9 cellular contexts compared by ENCODE assay signal in genomic region chr19:48619692-48620565, GRCh38. TPM values are rescaled to one million over a fixed set of nuclear protein-coding genes. Genes with fewer than 3 reads are reported as not detected.
DNase-seq lines count a peak whose midpoint lies in the region; ATAC-seq and TF ChIP-seq lines count a peak whose summit lies in the region.
"Had no signal": no experiment of that assay in that cellular context is flagged by ENCODE, and none has a peak within 500 bp of the region (broad histone marks: within the 10 kb centered on the region; RNA-seq: fewer than 3 reads in every experiment).

No MANE protein-coding gene starts in this region.

- H3K4me3 ChIP-seq in kidney epithelial cell (ENCODE audit: low read depth, low read length): peak overlapping the region; percentile 90
- peak overlapping the region; percentile 87 for H3K4me3 ChIP-seq in thymus (ENCODE audit: low read length)

- peak; percentile 64 for DNase-seq in activated CD4-positive, alpha-beta T cell treated with anti-CD3 and anti-CD28 coated beads, Interleukin-2, amount 10 ng/mL, durations not matched to agents 24 days and 14 days
- no peak for DNase-seq in activated CD4-positive, alpha-beta T cell treated with anti-CD3 and anti-CD28 coated beads for 1 hour
- DNase-seq in kidney epithelial cell (ENCODE audit: low read depth) (no peak), MV-4-11 (lab: John Stamatoyannopoulos, UW) (no peak), NCI-H2227 (lab: John Stamatoyannopoulos, UW; ENCODE audit: unreplicated experiment) (no peak)

- H3K27ac ChIP-seq in adipose tissue (ENCODE audit: low read depth, low read length): peak overlapping the region; percentile 51
- peak overlapping the region; percentile 90 for H3K27ac ChIP-seq in thymus (ENCODE audit: low read depth)

- 29 to 31% (median 30%) methylated on average over 6 of the region's 6 CpGs for WGBS in adipose tissue, 3 donors
- WGBS in thymus: 35% methylated on average over 6 of the region's 6 CpGs

- H3K27me3 ChIP-seq in kidney epithelial cell (ENCODE audit: control insufficient read depth, insufficient read depth, low read length): no peaks in the 10 kb centered on the region
- no peaks in the 10 kb centered on the region for H3K27me3 ChIP-seq in thymus (ENCODE audit: control insufficient read depth, insufficient read depth)

- peak overlapping the region; percentile 98 for H3K27ac Mint-ChIP-seq in activated CD4-positive, alpha-beta T cell treated with anti-CD3 and anti-CD28 coated beads, Interleukin-2, amount 10 ng/mL, durations not matched to agents 24 days and 14 days

- H3K36me3 ChIP-seq in kidney epithelial cell (ENCODE audit: control insufficient read depth, insufficient read depth, low read length): peaks cover 5% of the 10 kb centered on the region
- peaks cover 32% of the 10 kb centered on the region for H3K36me3 ChIP-seq in thymus (ENCODE audit: control insufficient read depth, insufficient read depth)

- no peaks in the 10 kb centered on the region for H3K27me3 Mint-ChIP-seq in activated CD4-positive, alpha-beta T cell treated with anti-CD3 and anti-CD28 coated beads, Interleukin-2, amount 10 ng/mL, durations not matched to agents 24 days and 14 days

- peaks cover 64% of the 10 kb centered on the region for H3K36me3 Mint-ChIP-seq in activated CD4-positive, alpha-beta T cell treated with anti-CD3 and anti-CD28 coated beads, Interleukin-2, amount 10 ng/mL, durations not matched to agents 24 days and 14 days (ENCODE audit: low read depth)

- intact Hi-C loops in activated CD4-positive, alpha-beta T cell treated with anti-CD3 and anti-CD28 coated beads, Interleukin-2, amount 10 ng/mL, durations not matched to agents 24 days and 14 days (cut with micrococcal nuclease): loop anchor here (1.0 kb wide), 2 partner anchors 14 to 18 kb away; no protein-coding TSS in a partner anchor

- H3K4me1 Mint-ChIP-seq in activated CD4-positive, alpha-beta T cell treated with anti-CD3 and anti-CD28 coated beads, Interleukin-2, amount 10 ng/mL, durations not matched to agents 24 days and 14 days: peaks cover 43% of the 10 kb centered on the region

- no peak for ATAC-seq in HG02981 (IDR thresholded peaks at IDR 0.05; ENCODE audit: unreplicated experiment)

- H3K4me1 ChIP-seq in thymus (ENCODE audit: control insufficient read depth, insufficient read depth, low read length): peaks cover 21% of the 10 kb centered on the region

- no peaks in the 10 kb centered on the region for H3K9me3 ChIP-seq in thymus (ENCODE audit: control insufficient read depth)

- no peaks in the 10 kb centered on the region for H3K9me3 Mint-ChIP-seq in activated CD4-positive, alpha-beta T cell treated with anti-CD3 and anti-CD28 coated beads, Interleukin-2, amount 10 ng/mL, durations not matched to agents 24 days and 14 days

- peak overlapping the region; percentile 91 for H3K4me3 Mint-ChIP-seq in activated CD4-positive, alpha-beta T cell treated with anti-CD3 and anti-CD28 coated beads, Interleukin-2, amount 10 ng/mL, durations not matched to agents 24 days and 14 days

- no peak for TF ChIP-seq CTCF in kidney epithelial cell (IDR thresholded peaks at IDR 0.05; ENCODE audit: insufficient read depth, low read length, poor library complexity, severe bottlenecking)

RNA-seq across cellular contexts. Expression of gene SPHK2, which starts 0.6 kb away (rescaled TPM):
- 36.4 and 39.0 TPM in 2 replicates for total RNA-seq in activated CD4-positive, alpha-beta T cell treated with anti-CD3 and anti-CD28 coated beads, Interleukin-2, amount 10 ng/mL, durations not matched to agents 24 days and 14 days
- polyA plus RNA-seq in adipose tissue (10 to 100 TPM in 2 of 3 donors, 1 to 10 TPM in 1; 8.4 to 17.8 (median 17.7) TPM), thymus (13.4 TPM)
- 27.9 and 30.3 TPM in 2 replicates for total RNA-seq in kidney epithelial cell

RNA-seq across cellular contexts. Expression of gene RPL18, which starts 1.0 kb away (rescaled TPM):
- 1,885 and 1,938 TPM in 2 replicates for total RNA-seq in activated CD4-positive, alpha-beta T cell treated with anti-CD3 and anti-CD28 coated beads, Interleukin-2, amount 10 ng/mL, durations not matched to agents 24 days and 14 days
- 1,000 to 10,000 TPM; 2,059 to 2,549 (median 2,360) TPM for polyA plus RNA-seq in adipose tissue
- total RNA-seq in kidney epithelial cell: 2,979 and 3,293 TPM in 2 replicates
- 2,606 TPM for polyA plus RNA-seq in thymus

RNA-seq across cellular contexts. Expression of gene FAM83E, which starts 5.1 kb away (rescaled TPM):
- 5.1 and 6.4 TPM in 2 replicates for total RNA-seq in activated CD4-positive, alpha-beta T cell treated with anti-CD3 and anti-CD28 coated beads, Interleukin-2, amount 10 ng/mL, durations not matched to agents 24 days and 14 days
- polyA plus RNA-seq in adipose tissue (1 to 10 TPM in 2 of 3 donors, under 1 TPM in 1; 0.56 to 4.2 (median 1.3) TPM), thymus (2.2 TPM)
- total RNA-seq in kidney epithelial cell: 0.25 and 2.3 TPM in 2 replicates
- total RNA-seq: subcutaneous adipose tissue had no signal

RNA-seq across cellular contexts. Expression of gene SPACA4, which starts 13.4 kb away (rescaled TPM):
- not detected in 2 replicates for total RNA-seq in activated CD4-positive, alpha-beta T cell treated with anti-CD3 and anti-CD28 coated beads, Interleukin-2, amount 10 ng/mL, durations not matched to agents 24 days and 14 days
- not detected for polyA plus RNA-seq in adipose tissue
- total RNA-seq in kidney epithelial cell: not detected in 2 replicates
- not detected for polyA plus RNA-seq in thymus
- total RNA-seq: subcutaneous adipose tissue had no signal

RNA-seq across cellular contexts. Expression of gene DBP, which starts 17.2 kb away (rescaled TPM):
- 10.7 and 11.2 TPM in 2 replicates for total RNA-seq in activated CD4-positive, alpha-beta T cell treated with anti-CD3 and anti-CD28 coated beads, Interleukin-2, amount 10 ng/mL, durations not matched to agents 24 days and 14 days
- polyA plus RNA-seq in adipose tissue: 10 to 100 TPM in 1 of 3 donors, 1 to 10 TPM in 2; 2.9 to 10.9 (median 8.1) TPM
- total RNA-seq in kidney epithelial cell: 1.6 and 3.4 TPM in 2 replicates
- polyA plus RNA-seq in thymus: 21.2 TPM
